Comparison of ENCODE assay signal across 38 cellular contexts in the genomic region with DNA sequence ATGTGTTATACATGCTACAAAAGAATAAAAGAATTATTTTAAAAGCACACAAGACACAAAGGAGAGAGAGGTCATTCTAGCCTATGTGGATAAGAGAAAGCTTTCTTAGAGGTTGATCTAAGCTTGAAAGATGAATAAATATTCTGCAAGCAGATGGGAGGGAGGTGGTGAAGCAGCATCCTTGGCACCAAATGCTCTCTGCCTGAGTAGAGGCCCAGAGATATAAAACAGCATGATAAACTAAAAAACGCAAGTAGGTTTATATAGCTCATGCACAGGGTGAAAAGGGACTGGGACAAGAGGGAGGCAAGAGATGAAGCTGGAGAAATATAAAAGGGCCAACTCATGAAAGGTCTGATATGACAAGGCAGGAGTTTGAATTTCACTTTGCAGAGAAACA.
"Had no signal": no experiment of that assay in that cellular context is flagged by ENCODE, and none has a peak within 500 bp of the region (broad histone marks: within the 10 kb centered on the region; RNA-seq: fewer than 3 reads in every experiment).

No MANE protein-coding gene starts in this region.

- DNase-seq: activated B cell treated with CpG ODN at 0.5 μM for 24 hours; activated CD4-positive, alpha-beta memory T cell treated with anti-CD3 and anti-CD28 coated beads for 36 hours; activated CD4-positive, alpha-beta T cell treated with anti-CD3 and anti-CD28 coated beads for 4 hours; activated CD4-positive, alpha-beta T cell treated with anti-CD3 and anti-CD28 coated beads, Interleukin-2, amount 10 ng/mL, durations not matched to agents 24 days and 14 days; activated CD4-positive, alpha-beta T cell treated with anti-CD3 and anti-CD28 coated beads, Interleukin-2, amount 50 U/mL, for 1 hour; activated CD4-positive, alpha-beta T cell treated with anti-CD3 and anti-CD28 coated beads, Interleukin-2, amount 50 U/mL, for 4 hours; activated CD4-positive, CD25-positive, alpha-beta regulatory T cell treated with anti-CD3 and anti-CD28 coated beads, Interleukin-2, amount 50 U/mL, for 72 hours; activated CD8-positive, alpha-beta memory T cell treated with anti-CD3 and anti-CD28 coated beads, Interleukin-2, amount 50 U/mL, for 4 hours; activated CD8-positive, alpha-beta T cell treated with anti-CD3 and anti-CD28 coated beads for 36 hours; activated effector memory CD4-positive, alpha-beta T cell treated with anti-CD3 and anti-CD28 coated beads, Interleukin-2, amount 50 U/mL, for 16 hours; activated gamma-delta T cell treated with Interleukin-2 at 50 U/mL for 16 hours; activated naive CD4-positive, alpha-beta T cell; activated naive CD4-positive, alpha-beta T cell treated with anti-CD3 and anti-CD28 coated beads for 36 hours; activated naive CD4-positive, alpha-beta T cell treated with anti-CD3 and anti-CD28 coated beads, Interleukin-2, amount 50 U/mL, for 16 hours; activated naive CD8-positive, alpha-beta T cell treated with anti-CD3 and anti-CD28 coated beads for 36 hours; activated T-cell treated with anti-CD3 and anti-CD28 coated beads for 4 hours; activated T-cell treated with anti-CD3 and anti-CD28 coated beads, Interleukin-2, amount 50 U/mL, for 1 hour; activated T-cell treated with anti-CD3 and anti-CD28 coated beads, Interleukin-2, amount 50 U/mL, for 4 hours; activated T-cell treated with anti-CD3 and anti-CD28 coated beads, Interleukin-2, amount 50 U/mL, for 72 hours; adrenal gland; amniotic stem cell; aorta; body of pancreas; brain microvascular endothelial cell; central memory CD4-positive, alpha-beta T cell; cerebellar nuclear complex; T-helper 1 cell; T-helper 2 cell; T-helper 9 cell had no signal

- H3K4me1 Mint-ChIP-seq: activated CD4-positive, alpha-beta T cell treated with anti-CD3 and anti-CD28 coated beads, Interleukin-2, amount 10 ng/mL, durations not matched to agents 24 days and 14 days; activated naive CD8-positive, alpha-beta T cell treated with anti-CD3 and anti-CD28 coated beads for 36 hours; activated T-helper 17 cell treated with anti-CD3 and anti-CD28 coated beads, Interleukin-2, amount 50 U/mL, for 72 hours had no signal

- H3K27ac Mint-ChIP-seq: activated B cell treated with CpG ODN at 0.5 μM for 24 hours; activated CD4-positive, alpha-beta memory T cell treated with anti-CD3 and anti-CD28 coated beads for 36 hours; activated CD4-positive, alpha-beta T cell treated with anti-CD3 and anti-CD28 coated beads, Interleukin-2, amount 10 ng/mL, durations not matched to agents 24 days and 14 days; activated CD8-positive, alpha-beta T cell treated with anti-CD3 and anti-CD28 coated beads for 36 hours; activated naive CD4-positive, alpha-beta T cell treated with anti-CD3 and anti-CD28 coated beads for 36 hours; activated naive CD4-positive, alpha-beta T cell treated with anti-CD3 and anti-CD28 coated beads, Interleukin-2, amount 50 U/mL, for 72 hours; activated naive CD8-positive, alpha-beta T cell treated with anti-CD3 and anti-CD28 coated beads for 36 hours; activated T-cell treated with anti-CD3 and anti-CD28 coated beads, Interleukin-2, amount 50 U/mL, for 72 hours; activated T-helper 1 cell treated with anti-CD3 and anti-CD28 coated beads, Interleukin-12 subunit alpha, Interleukin-12 subunit beta, Interleukin-2, Interleukin-4 antibody, amounts not matched to agents 30 ng/mL and 10 ng/mL and 1 ng/mL, durations not matched to agents 14 hours and 24 hours and 36 hours; activated T-helper 17 cell treated with anti-CD3 and anti-CD28 coated beads, Interleukin-2, amount 50 U/mL, for 72 hours; T-helper 1 cell treated with Interleukin-12 subunit alpha and Interleukin-12 subunit beta and Interleukin-4 antibody, amounts not matched to agents 30 μg/mL and 1 μg/mL, for 36 hours; T-helper 2 cell treated with Interferon-gamma antibody and Interleukin-4, amounts not matched to agents 5 μg/mL and 100 μg/mL, for 36 hours had no signal

- H3K4me3 Mint-ChIP-seq: activated B cell treated with CpG ODN at 0.5 μM for 24 hours; activated CD4-positive, alpha-beta memory T cell treated with anti-CD3 and anti-CD28 coated beads for 36 hours; activated CD4-positive, alpha-beta T cell treated with anti-CD3 and anti-CD28 coated beads, Interleukin-2, amount 10 ng/mL, durations not matched to agents 24 days and 14 days; activated CD8-positive, alpha-beta T cell treated with anti-CD3 and anti-CD28 coated beads for 36 hours; activated naive CD4-positive, alpha-beta T cell treated with anti-CD3 and anti-CD28 coated beads for 36 hours; activated naive CD8-positive, alpha-beta T cell treated with anti-CD3 and anti-CD28 coated beads for 36 hours; activated T-cell treated with anti-CD3 and anti-CD28 coated beads, Interleukin-2, amount 50 U/mL, for 4 hours; activated T-cell treated with anti-CD3 and anti-CD28 coated beads, Interleukin-2, amount 50 U/mL, for 72 hours; activated T-helper 1 cell treated with anti-CD3 and anti-CD28 coated beads, Interleukin-12 subunit alpha, Interleukin-12 subunit beta, Interleukin-2, Interleukin-4 antibody, amounts not matched to agents 30 ng/mL and 10 ng/mL and 1 ng/mL, durations not matched to agents 14 hours and 24 hours and 36 hours; activated T-helper 17 cell treated with anti-CD3 and anti-CD28 coated beads, Interleukin-2, amount 50 U/mL, for 72 hours; T-helper 1 cell treated with Interleukin-12 subunit alpha and Interleukin-12 subunit beta and Interleukin-4 antibody, amounts not matched to agents 30 μg/mL and 1 μg/mL, for 36 hours; T-helper 2 cell treated with Interferon-gamma antibody and Interleukin-4, amounts not matched to agents 5 μg/mL and 100 μg/mL, for 36 hours had no signal

- H3K36me3 ChIP-seq: adrenal gland, brain microvascular endothelial cell, breast epithelium had no signal

- ATAC-seq: activated CD8-positive, alpha-beta T cell treated with anti-CD3 and anti-CD28 coated beads for 36 hours; activated naive CD4-positive, alpha-beta T cell treated with anti-CD3 and anti-CD28 coated beads, Interleukin-2, amount 50 U/mL, for 72 hours; activated T-cell treated with anti-CD3 and anti-CD28 coated beads, Interleukin-2, amount 50 U/mL, for 4 hours; activated T-cell treated with anti-CD3 and anti-CD28 coated beads, Interleukin-2, amount 50 U/mL, for 72 hours; activated T-helper 17 cell treated with anti-CD3 and anti-CD28 coated beads, Interleukin-2, amount 50 U/mL, for 72 hours; body of pancreas had no signal

- FAIRE-seq: astrocyte, TTC549 had no signal

- H3K27ac ChIP-seq: adrenal gland, body of pancreas, brain microvascular endothelial cell, breast epithelium, VCaP had no signal

- H3K9me3 ChIP-seq: adrenal gland, body of pancreas had no signal

- H3K4me3 ChIP-seq: adrenal gland, body of pancreas, breast epithelium had no signal

- H3K4me1 ChIP-seq: breast epithelium had no signal

- H3K27me3 ChIP-seq: adrenal gland, body of pancreas, brain microvascular endothelial cell, breast epithelium had no signal
